ENCODE assay signal across 23 cellular contexts in genomic region chr2:26376799-26377198, GRCh38. TPM values are rescaled to one million over a fixed set of nuclear protein-coding genes. Genes with fewer than 3 reads are reported as not detected.
"Had no signal": no experiment of that assay in that cellular context is flagged by ENCODE, and none has a peak within 500 bp of the region (broad histone marks: within the 10 kb centered on the region; RNA-seq: fewer than 3 reads in every experiment).

No MANE protein-coding gene starts in this region.

- H3K4me3 ChIP-seq: coronary artery, left lung, right atrium auricular region, SK-N-MC, thyroid gland had no signal

- FAIRE-seq: frontal cortex had no signal

- H3K4me1 ChIP-seq: left lung, right atrium auricular region had no signal

- DNase-seq: activated CD4-positive, CD25-positive, alpha-beta regulatory T cell; activated CD8-positive, alpha-beta memory T cell treated with anti-CD3 and anti-CD28 coated beads, Interleukin-2, amount 50 U/mL, for 4 hours; aorta; head of caudate nucleus; left lung; mammary epithelial cell; midbrain; nephron progenitor cell; nucleus accumbens; stimulated activated CD4-positive, alpha-beta T cell treated with anti-CD3 and anti-CD28 coated beads, Interleukin-12 subunit alpha, Interleukin-12 subunit beta, amount 100 ng/mL, for 4 hours; stimulated activated CD4-positive, alpha-beta T cell treated with anti-CD3 and anti-CD28 coated beads, Interleukin-1b, Interleukin-23, amount 100 ng/mL, for 48 hours; stimulated activated CD8-positive, alpha-beta memory T cell treated with anti-CD3 and anti-CD28 coated beads, Interleukin-4, amount 100 ng/mL, for 48 hours; stimulated activated naive CD4-positive, alpha-beta T cell; T1000; thyroid gland had no signal

- H3K9me3 ChIP-seq: left lung, right atrium auricular region, thyroid gland had no signal

- H3K27me3 ChIP-seq: left lung, right atrium auricular region, thyroid gland had no signal

- H3K27ac ChIP-seq: coronary artery, left lung, right atrium auricular region, SK-N-MC, thyroid gland had no signal

- H3K9me3 Mint-ChIP-seq: central memory CD8-positive, alpha-beta T cell had no signal

- H3K27me3 Mint-ChIP-seq: central memory CD8-positive, alpha-beta T cell had no signal

- ATAC-seq: left lung had no signal

- H3K4me3 Mint-ChIP-seq: central memory CD8-positive, alpha-beta T cell; nephron progenitor cell had no signal

- H3K27ac Mint-ChIP-seq: nephron progenitor cell had no signal

- H3K36me3 ChIP-seq: thyroid gland had no signal

RNA-seq across cellular contexts. Expression of gene DRC1, which starts 24.9 kb away (rescaled TPM):
- total RNA-seq: posterior vena cava, right atrium auricular region, subcutaneous adipose tissue, thyroid gland had no signal
- polyA plus RNA-seq: aorta, mammary epithelial cell, urinary bladder had no signal

RNA-seq across cellular contexts. Expression of gene ADGRF3, which starts 30.2 kb away (rescaled TPM):
- total RNA-seq: posterior vena cava, right atrium auricular region, subcutaneous adipose tissue had no signal
